22 cellular contexts compared by ENCODE assay signal in genomic region chr17:34852141-34852540, GRCh38.
"Had no signal": no experiment of that assay in that cellular context is flagged by ENCODE, and none has a peak within 500 bp of the region (broad histone marks: within the 10 kb centered on the region; RNA-seq: fewer than 3 reads in every experiment).

No MANE protein-coding gene starts in this region.

- H3K4me3 ChIP-seq: dorsolateral prefrontal cortex, lung, mucosa of descending colon, smooth muscle cell, suprapubic skin, transverse colon, upper lobe of right lung, uterus had no signal

- FAIRE-seq: frontal cortex, kidney had no signal

- DNase-seq: dorsolateral prefrontal cortex; effector CD4-positive, alpha-beta T cell; kidney; mucosa of descending colon; naive B cell; stimulated activated CD4-positive, alpha-beta T cell treated with anti-CD3 and anti-CD28 coated beads, Interleukin-12 subunit alpha, Interleukin-12 subunit beta, amount 100 ng/mL, for 4 hours; stimulated activated CD4-positive, alpha-beta T cell treated with anti-CD3 and anti-CD28 coated beads, Interleukin-1b, Interleukin-23, amount 100 ng/mL, for 48 hours; stimulated activated CD4-positive, alpha-beta T cell treated with anti-CD3 and anti-CD28 coated beads, Interleukin-4, amount 100 ng/mL, for 1 hour; stimulated activated CD8-positive, alpha-beta memory T cell treated with anti-CD3 and anti-CD28 coated beads, Interleukin-4, amount 100 ng/mL, for 48 hours; stimulated activated naive CD4-positive, alpha-beta T cell; stimulated activated naive CD8-positive, alpha-beta T cell treated with anti-CD3 and anti-CD28 coated beads, Interleukin-15, amount 100 ng/mL, for 72 hours; transverse colon; upper lobe of right lung; uterus had no signal

- H3K36me3 ChIP-seq: suprapubic skin, transverse colon, upper lobe of right lung, uterus had no signal

- H3K4me1 ChIP-seq: parathyroid adenoma, transverse colon, upper lobe of right lung, uterus had no signal

- H3K27ac ChIP-seq: dorsolateral prefrontal cortex, parathyroid adenoma, suprapubic skin, transverse colon, upper lobe of right lung, uterus had no signal

- H3K79me2 ChIP-seq: parathyroid adenoma had no signal

- ATAC-seq: left lobe of liver; mucosa of descending colon; natural killer cell treated with Interleukin-12 subunit alpha and Interleukin-12 subunit beta and Interleukin-15 and Interleukin-18, amount 100 ng/mL, for 72 hours; sciatic nerve; stimulated activated naive CD8-positive, alpha-beta T cell treated with anti-CD3 and anti-CD28 coated beads, Interleukin-15, amount 100 ng/mL, for 72 hours; upper lobe of right lung had no signal

- H3K4me2 ChIP-seq: smooth muscle cell had no signal

- H3K27me3 ChIP-seq: transverse colon, upper lobe of right lung, uterus had no signal

- H3K9ac ChIP-seq: parathyroid adenoma had no signal

- H2AFZ ChIP-seq: parathyroid adenoma had no signal

- H3K9me3 ChIP-seq: mucosa of descending colon, suprapubic skin, transverse colon, upper lobe of right lung, uterus had no signal
